In genomic region chr19:39362682-39363657, GRCh38 we compare ENCODE assay signal across 2 cellular contexts.
TF ChIP-seq lines count a peak whose summit lies in the region.

No MANE protein-coding gene starts in this region.

TF ChIP-seq in liver, 16 proteins besides CTCF, POLR2A, EP300 and RAD21:
- TF ChIP-seq YY1 (IDR thresholded peaks at IDR 0.05) = peak; percentile 32
- TF ChIP-seq SP1 (IDR thresholded peaks at IDR 0.05) = peak; percentile 65
- no peak for TF ChIP-seq FOXA1 (IDR thresholded peaks at IDR 0.05)
- TF ChIP-seq JUND (IDR thresholded peaks at IDR 0.05) = no peak
- peak; percentile 29 to 34 for TF ChIP-seq HNF4A (conservative IDR thresholded peaks at IDR 0.05)
- no peak for TF ChIP-seq GABPA (IDR thresholded peaks at IDR 0.05 in 1 of 2, conservative IDR thresholded peaks at IDR 0.05 in 1 of 2)
- TF ChIP-seq RXRA (IDR thresholded peaks at IDR 0.05) = peak; percentile 60 to 63
- TF ChIP-seq MAX (IDR thresholded peaks at IDR 0.05) = no peak
- TF ChIP-seq REST (IDR thresholded peaks at IDR 0.05) = no peak

TF ChIP-seq in HepG2, 621 proteins besides CTCF, POLR2A, EP300 and RAD21:
- TF ChIP-seq LRRFIP1 (CRISPR knock-in tag; conservative IDR thresholded peaks at IDR 0.05) (no peak), RBM22 (optimal IDR thresholded peaks at IDR 0.05; ENCODE audit: low read length) (no peak), IRF9 (CRISPR knock-in tag; IDR thresholded peaks at IDR 0.05; ENCODE audit: borderline replicate concordance) (no peak), ZNF160 (CRISPR knock-in tag; IDR thresholded peaks at IDR 0.05) (no peak), ZNF296 (CRISPR knock-in tag; conservative IDR thresholded peaks at IDR 0.05) (no peak), SIN3B (IDR thresholded peaks at IDR 0.05; ENCODE audit: low read length) (no peak), ZNF639 (CRISPR knock-in tag; conservative IDR thresholded peaks at IDR 0.05) (no peak), ZNF264 (CRISPR knock-in tag; IDR thresholded peaks at IDR 0.05) (no peak), NR3C1 (CRISPR knock-in tag; IDR thresholded peaks at IDR 0.05) (no peak), ZNF3 (CRISPR knock-in tag; IDR thresholded peaks at IDR 0.05) (no peak), MAFK (conservative IDR thresholded peaks at IDR 0.05 in 1 of 2, IDR thresholded peaks at IDR 0.05 in 1 of 2; ENCODE audit: low read length in 2 of 2) (no peak), ZNF563 (CRISPR knock-in tag; IDR thresholded peaks at IDR 0.05) (no peak), ZNF616 (CRISPR knock-in tag; IDR thresholded peaks at IDR 0.05; ENCODE audit: low read depth) (no peak), ZNF761 (CRISPR knock-in tag; conservative IDR thresholded peaks at IDR 0.05) (no peak), GABPB1 (CRISPR knock-in tag; IDR thresholded peaks at IDR 0.05) (no peak), ZSCAN30 (CRISPR knock-in tag; IDR thresholded peaks at IDR 0.05) (no peak), ATAD3A (CRISPR knock-in tag; IDR thresholded peaks at IDR 0.05) (no peak), TMF1 (CRISPR knock-in tag; IDR thresholded peaks at IDR 0.05; ENCODE audit: low read depth) (no peak)
